Comparison of ENCODE assay signal across 20 cellular contexts in the genomic region with DNA sequence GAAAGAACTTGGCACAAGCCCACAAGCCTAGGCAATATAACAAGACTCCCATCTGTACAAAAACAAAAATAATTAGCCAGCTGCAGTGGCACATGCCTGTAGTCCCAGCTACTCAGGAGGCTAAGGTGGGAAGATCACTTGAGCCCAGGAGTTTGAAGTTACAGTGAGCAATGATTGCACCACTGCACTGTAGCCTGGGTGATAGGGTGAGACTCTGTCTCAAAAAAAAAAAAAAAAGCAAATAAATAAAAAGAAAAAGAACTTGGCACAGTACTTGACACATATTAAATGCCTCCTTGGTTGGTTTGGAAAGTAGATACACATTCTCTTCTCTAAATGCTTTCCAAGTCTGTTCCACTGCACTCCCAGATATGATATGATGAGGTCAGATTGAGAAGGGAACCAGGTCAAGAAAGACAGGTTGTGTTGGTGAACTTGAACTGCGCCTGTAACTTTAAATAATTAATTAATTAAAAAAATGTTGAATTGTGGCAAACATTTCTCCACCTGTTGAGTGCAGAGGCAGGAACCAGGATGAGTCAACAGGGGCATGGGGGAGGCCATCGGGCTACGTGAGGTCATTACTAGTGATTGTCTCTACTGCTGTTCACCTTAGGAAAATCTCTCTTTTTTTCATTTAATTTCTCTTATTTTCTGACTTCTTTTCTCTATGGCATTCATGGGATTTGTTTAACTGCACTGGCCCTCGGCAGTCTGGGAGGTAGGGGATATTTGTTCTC. TPM values are rescaled to one million over a fixed set of nuclear protein-coding genes. Genes with fewer than 3 reads are reported as not detected.
"Had no signal": no experiment of that assay in that cellular context is flagged by ENCODE, and none has a peak within 500 bp of the region (broad histone marks: within the 10 kb centered on the region; RNA-seq: fewer than 3 reads in every experiment).

No MANE protein-coding gene starts in this region.

- H3K4me3 ChIP-seq: transverse colon had no signal

- H3K27ac ChIP-seq: foreskin keratinocyte had no signal

- ATAC-seq: activated CD8-positive, alpha-beta T cell treated with anti-CD3 and anti-CD28 coated beads, Interleukin-2, amount 10 ng/mL, durations not matched to agents 7 days and 5 days; activated naive CD8-positive, alpha-beta T cell treated with anti-CD3 and anti-CD28 coated beads, Interleukin-2, amount 50 U/mL, for 24 hours; foreskin keratinocyte; left lobe of liver; natural killer cell; right cardiac atrium; stimulated activated memory B cell treated with anti-CD40 and anti-IgM and Interleukin-4, amounts not matched to agents 10 μg/mL and 1 μg/mL and 100 μg/mL, for 72 hours; WTC11 had no signal

- DNase-seq: activated CD4-positive, alpha-beta T cell treated with anti-CD3 and anti-CD28 coated beads for 48 hours; activated CD8-positive, alpha-beta memory T cell treated with anti-CD3 and anti-CD28 coated beads, Interleukin-2, amount 50 U/mL, for 48 hours; activated CD8-positive, alpha-beta T cell treated with anti-CD3 and anti-CD28 coated beads, Interleukin-2, amount 10 ng/mL, durations not matched to agents 7 days and 5 days; activated naive CD4-positive, alpha-beta T cell treated with Interleukin-2 at 50 U/mL for 16 hours; activated naive CD8-positive, alpha-beta T cell treated with anti-CD3 and anti-CD28 coated beads, Interleukin-2, amount 50 U/mL, for 24 hours; central memory CD4-positive, alpha-beta T cell; dermis blood vessel endothelial cell; endodermal cell; erythroblast; foreskin keratinocyte; head of caudate nucleus; natural killer cell; right cardiac atrium; T-helper 1 cell; transverse colon had no signal

RNA-seq across cellular contexts. Expression of a gene that starts 44.2 kb away (rescaled TPM):
- total RNA-seq: activated T-helper 1 cell treated with anti-CD3 and anti-CD28 coated beads, Interleukin-12 subunit alpha, Interleukin-12 subunit beta, Interleukin-2, Interleukin-4 antibody, amounts not matched to agents 30 ng/mL and 10 ng/mL and 1 ng/mL, durations not matched to agents 14 hours and 24 hours and 36 hours; progenitor cell of endocrine pancreas had no signal
